ENCODE assay signal across 13 cellular contexts in the genomic region with DNA sequence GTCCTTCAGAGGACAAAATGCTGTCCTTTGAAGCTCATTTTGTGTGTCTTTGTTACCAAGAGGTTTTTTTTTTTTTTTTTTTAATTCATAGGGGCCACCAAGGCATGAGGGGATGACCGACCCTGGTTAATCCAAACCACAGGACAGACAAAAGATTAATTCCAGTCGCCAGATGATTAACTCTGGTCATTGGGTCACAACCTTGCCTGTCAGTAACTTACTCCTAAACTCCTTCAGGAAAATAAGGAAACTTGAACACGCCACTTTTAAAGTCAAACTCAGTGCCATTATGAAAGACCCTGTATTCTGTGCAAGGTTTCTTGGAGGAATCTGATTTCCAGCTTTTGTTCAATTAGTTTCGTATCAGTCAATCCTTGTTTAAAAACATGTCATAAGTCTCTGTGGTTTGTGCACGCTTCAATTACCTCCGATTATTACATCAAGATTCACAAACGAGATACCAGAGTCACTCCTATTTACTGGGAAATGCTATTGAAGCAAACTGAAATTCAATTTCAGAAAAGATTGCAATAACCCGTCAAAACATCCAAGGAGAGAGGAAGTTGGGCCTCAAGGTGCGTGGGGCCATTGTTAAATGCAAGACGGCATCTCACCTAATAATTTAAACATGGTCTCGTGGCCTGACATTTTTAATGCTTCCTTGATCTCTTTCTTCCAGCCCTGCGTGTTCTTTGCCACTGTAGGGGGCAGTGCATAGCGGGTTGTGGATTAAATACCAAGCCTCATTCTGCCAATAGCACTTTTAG. TPM values are rescaled to one million over a fixed set of nuclear protein-coding genes. Genes with fewer than 3 reads are reported as not detected.
DNase-seq lines count a peak whose midpoint lies in the region; ATAC-seq, FAIRE-seq and TF ChIP-seq lines count a peak whose summit lies in the region.
"Had no signal": no experiment of that assay in that cellular context is flagged by ENCODE, and none has a peak within 500 bp of the region (broad histone marks: within the 10 kb centered on the region; RNA-seq: fewer than 3 reads in every experiment).

No MANE protein-coding gene starts in this region.

- H3K27ac ChIP-seq in K562 (ENCODE audit: extremely low read depth, low read depth, low read length) (no peak overlapping the region), tibial artery (peak overlapping the region; percentile 12 to 50)

- H3K4me3 ChIP-seq in K562 (no peak overlapping the region), tibial artery (no peak overlapping the region)

- DNase-seq in NCI-H2227 (lab: John Stamatoyannopoulos, UW; ENCODE audit: unreplicated experiment): peak; percentile 22
- no peak for DNase-seq in NCI-H2227 treated with DMSO at 0.1 percent for 48 hours (lab: John Stamatoyannopoulos, UW)
- no peak for DNase-seq in K562 (ENCODE audit: extremely low read depth in 1 of 4, low spot score in 3 of 4)
- DNase-seq in kidney glomerular epithelial cell (lab: John Stamatoyannopoulos, UW): peak; percentile 60
- DNase-seq in tibial artery: no peak
- no peak for DNase-seq in iPS-NIHi11 (ENCODE audit: low spot score)
- no peak for DNase-seq in activated CD4-positive, CD25-positive, alpha-beta regulatory T cell treated with anti-CD3 and anti-CD28 coated beads, Interleukin-2, amount 50 U/mL, for 72 hours
- DNase-seq: activated naive CD8-positive, alpha-beta T cell treated with anti-CD3 and anti-CD28 coated beads, Interleukin-2, amount 50 U/mL, for 24 hours; NCI-H1436 treated with DMSO at 0.1 percent for 48 hours; stimulated activated CD4-positive, alpha-beta T cell treated with anti-CD3 and anti-CD28 coated beads, Interleukin-2, amount 100 ng/mL, for 24 hours; stimulated activated naive CD8-positive, alpha-beta T cell treated with anti-CD3 and anti-CD28 coated beads, Interleukin-15, Interleukin-2, amounts not matched to agents 100 U/mL and 50 U/mL, for 24 hours; T-helper 2 cell had no signal

- no peaks in the 10 kb centered on the region for H3K79me2 ChIP-seq in K562 (ENCODE audit: control insufficient read depth, insufficient read depth, low read length)

- TF ChIP-seq RAD21 in K562 (CRISPR knock-in tag; conservative IDR thresholded peaks at IDR 0.05 in 1 of 2, IDR thresholded peaks at IDR 0.05 in 1 of 2): no peak

- FAIRE-seq in K562 (lab: Jason Lieb, UNC): no peak

- BruUV-seq in K562 (replicated peaks; lab: Mats Ljungman, UMichigan): no TSS peak

- no peak overlapping the region for H3K4me2 ChIP-seq in K562 (ENCODE audit: insufficient read depth, low read length)

- POLR2A ChIA-PET in K562 (lab: Yijun Ruan, JAX): no interaction called here

- TF ChIP-seq EP300 in K562 (IDR thresholded peaks at IDR 0.05; ENCODE audit: low read length): no peak

- no peak overlapping the region for H2AFZ ChIP-seq in K562 (ENCODE audit: low read depth, low read length)

- under 1% methylated on average over 13 of the region's 13 CpGs for WGBS in K562 (ENCODE audit: insufficient coverage, low coverage, missing lambda C conversion rate)

- H3K9me3 ChIP-seq in K562 (replicated peaks; ENCODE audit: control insufficient read depth, insufficient read depth, low read depth, low read length) (no peaks in the 10 kb centered on the region), tibial artery (no peaks in the 10 kb centered on the region)

- H4K20me1 ChIP-seq in K562 (replicated peaks; ENCODE audit: control insufficient read depth, insufficient read depth, low read length): no peaks in the 10 kb centered on the region

- intact Hi-C loops in K562 (cut with micrococcal nuclease): no loop called here
- intact Hi-C loops in tibial artery (cut with DNase I; ENCODE audit: low total_unique reads): no loop called here

- TF ChIP-seq CTCF in K562 (IDR thresholded peaks at IDR 0.05 in 2 of 3, conservative IDR thresholded peaks at IDR 0.05 in 1 of 3; ENCODE audit: insufficient read depth in 2 of 3, low read depth in 1 of 3, low read length in 3 of 3): peak in 1 of 3 experiments; percentile 9; a peak in 1 of 6 replicates
- TF ChIP-seq CTCF in tibial artery (IDR thresholded peaks at IDR 0.05): no peak

- H3K27me3 ChIP-seq in K562 (ENCODE audit: control insufficient read depth in 2 of 2, insufficient read depth in 2 of 2, low read length in 2 of 2) (peaks cover 0 to 3% of the 10 kb centered on the region in 2 experiments; a peak in 2 of 5 replicates), tibial artery (no peaks in the 10 kb centered on the region)

- ATAC-seq in K562: no peak
- no peak for ATAC-seq in HG03565 (IDR thresholded peaks at IDR 0.05; ENCODE audit: unreplicated experiment)
- ATAC-seq: activated naive CD8-positive, alpha-beta T cell treated with anti-CD3 and anti-CD28 coated beads, Interleukin-2, amount 50 U/mL, for 24 hours; stimulated activated naive CD8-positive, alpha-beta T cell treated with anti-CD3 and anti-CD28 coated beads, Interleukin-15, Interleukin-2, amounts not matched to agents 100 U/mL and 50 U/mL, for 24 hours had no signal

- H3K4me1 ChIP-seq in K562 (replicated peaks in 1 of 2; ENCODE audit: control insufficient read depth in 2 of 2, insufficient read depth in 2 of 2, low read length in 2 of 2): no peaks in the 10 kb centered on the region
- H3K4me1 ChIP-seq in tibial artery: peaks cover 0 to 75% (median 44%) of the 10 kb centered on the region in 4 donors

- H3K9me1 ChIP-seq in K562 (ENCODE audit: control insufficient read depth, insufficient read depth, low read length): no peaks in the 10 kb centered on the region

- H3K36me3 ChIP-seq in K562 (ENCODE audit: control insufficient read depth, insufficient read depth, low read length) (no peaks in the 10 kb centered on the region), tibial artery (no peaks in the 10 kb centered on the region)

- CTCF ChIA-PET in K562 (lab: Yijun Ruan, JAX; ENCODE audit: low intra/inter-chr PET ratio): no interaction called here

- no peak overlapping the region for H3K9ac ChIP-seq in K562 (ENCODE audit: insufficient read depth in 1 of 2, low read depth in 2 of 2, low read length in 2 of 2)

- in situ Hi-C loops in K562 (cut with MboI): no loop called here

- no peak for TF ChIP-seq POLR2A in K562 (conservative IDR thresholded peaks at IDR 0.05)

TF ChIP-seq in K562, 482 proteins besides CTCF, POLR2A, EP300 and RAD21:
- TF ChIP-seq, protein P1, sequence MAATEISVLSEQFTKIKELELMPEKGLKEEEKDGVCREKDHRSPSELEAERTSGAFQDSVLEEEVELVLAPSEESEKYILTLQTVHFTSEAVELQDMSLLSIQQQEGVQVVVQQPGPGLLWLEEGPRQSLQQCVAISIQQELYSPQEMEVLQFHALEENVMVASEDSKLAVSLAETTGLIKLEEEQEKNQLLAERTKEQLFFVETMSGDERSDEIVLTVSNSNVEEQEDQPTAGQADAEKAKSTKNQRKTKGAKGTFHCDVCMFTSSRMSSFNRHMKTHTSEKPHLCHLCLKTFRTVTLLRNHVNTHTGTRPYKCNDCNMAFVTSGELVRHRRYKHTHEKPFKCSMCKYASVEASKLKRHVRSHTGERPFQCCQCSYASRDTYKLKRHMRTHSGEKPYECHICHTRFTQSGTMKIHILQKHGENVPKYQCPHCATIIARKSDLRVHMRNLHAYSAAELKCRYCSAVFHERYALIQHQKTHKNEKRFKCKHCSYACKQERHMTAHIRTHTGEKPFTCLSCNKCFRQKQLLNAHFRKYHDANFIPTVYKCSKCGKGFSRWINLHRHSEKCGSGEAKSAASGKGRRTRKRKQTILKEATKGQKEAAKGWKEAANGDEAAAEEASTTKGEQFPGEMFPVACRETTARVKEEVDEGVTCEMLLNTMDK (IDR thresholded peaks at IDR 0.05; ENCODE audit: borderline replicate concordance, insufficient read depth, low read depth, low read length, poor library complexity, severe bottlenecking): peak; percentile 35
- TF ChIP-seq, protein P2, sequence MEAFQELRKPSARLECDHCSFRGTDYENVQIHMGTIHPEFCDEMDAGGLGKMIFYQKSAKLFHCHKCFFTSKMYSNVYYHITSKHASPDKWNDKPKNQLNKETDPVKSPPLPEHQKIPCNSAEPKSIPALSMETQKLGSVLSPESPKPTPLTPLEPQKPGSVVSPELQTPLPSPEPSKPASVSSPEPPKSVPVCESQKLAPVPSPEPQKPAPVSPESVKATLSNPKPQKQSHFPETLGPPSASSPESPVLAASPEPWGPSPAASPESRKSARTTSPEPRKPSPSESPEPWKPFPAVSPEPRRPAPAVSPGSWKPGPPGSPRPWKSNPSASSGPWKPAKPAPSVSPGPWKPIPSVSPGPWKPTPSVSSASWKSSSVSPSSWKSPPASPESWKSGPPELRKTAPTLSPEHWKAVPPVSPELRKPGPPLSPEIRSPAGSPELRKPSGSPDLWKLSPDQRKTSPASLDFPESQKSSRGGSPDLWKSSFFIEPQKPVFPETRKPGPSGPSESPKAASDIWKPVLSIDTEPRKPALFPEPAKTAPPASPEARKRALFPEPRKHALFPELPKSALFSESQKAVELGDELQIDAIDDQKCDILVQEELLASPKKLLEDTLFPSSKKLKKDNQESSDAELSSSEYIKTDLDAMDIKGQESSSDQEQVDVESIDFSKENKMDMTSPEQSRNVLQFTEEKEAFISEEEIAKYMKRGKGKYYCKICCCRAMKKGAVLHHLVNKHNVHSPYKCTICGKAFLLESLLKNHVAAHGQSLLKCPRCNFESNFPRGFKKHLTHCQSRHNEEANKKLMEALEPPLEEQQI (IDR thresholded peaks at IDR 0.05): no peak

RNA-seq across cellular contexts. Expression of a gene that starts 44.0 kb away (rescaled TPM):
- 0.28 TPM in 1 of 2 replicates, not detected in the other for total RNA-seq in K562 (2011; cell fraction: chromatin; rRNA removed; ENCODE audit: low replicate concordance)
- 0.26 TPM in 1 of 2 replicates, not detected in the other for total RNA-seq in K562 (2011; cell fraction: nucleolus; rRNA removed)
- 0.07 and 0.15 TPM in 2 replicates for total RNA-seq in K562 (2011; cell fraction: nucleoplasm; rRNA removed)
- total RNA-seq in K562 (2014; rRNA removed) (0.05 and 0.08 TPM in 2 replicates), K562 (2014; rRNA removed; fragmentation: Illumina TruSeq; extraction: Trizol) (not detected in 2 replicates), K562 (2015; rRNA removed; fragmentation: Illumina TruSeq; extraction: Trizol) (0.11 TPM in 1 of 2 replicates, not detected in the other), K562 (2021) (0.38 and 0.54 TPM in 2 replicates)
- polyA plus RNA-seq in K562 (2011; rRNA removed) (0.01 TPM in 1 of 2 replicates, not detected in the other), K562 (2014; fragmentation: Illumina TruSeq; extraction: Trizol) (not detected in 2 replicates), K562 (2014; fragmentation: Nextera tagmentation; extraction: Ambion mirVana) (under 1 TPM in 1 of 2 experiments, not detected in 1; 0.04 TPM), K562 (2014; rRNA removed) (not detected in 2 replicates)
- polyA plus RNA-seq in K562 (2011; cell fraction: cytosol; rRNA removed): 0.04 TPM in 1 of 2 replicates, not detected in the other
- 0.07 TPM in 1 of 2 replicates, not detected in the other for polyA plus RNA-seq in K562 (2011; cell fraction: nucleus; rRNA removed)
- 0.07 and 1.1 TPM in 2 replicates for polyA plus RNA-seq in K562 (2012)
- not detected in 2 replicates for polyA minus RNA-seq in K562 (2011; rRNA and poly(A)+ RNA removed)
- not detected in 2 replicates for polyA minus RNA-seq in K562 (2011; cell fraction: cytosol; rRNA and poly(A)+ RNA removed)
- polyA minus RNA-seq in K562 (2011; cell fraction: nucleus; rRNA and poly(A)+ RNA removed): not detected in 2 replicates

Comparison
In these comparisons a context has a peak if more than half of its experiments do, and no peak if none do; other contexts are left out.
1. DNase-seq: peak in NCI-H2227 (single experiment) and kidney glomerular epithelial cell (single experiment); none in NCI-H2227 treated with DMSO at 0.1 percent for 48 hours (single experiment), K562 (0 of 4), tibial artery (0 of 2), iPS-NIHi11 (single experiment) and activated CD4-positive, CD25-positive, alpha-beta regulatory T cell treated with anti-CD3 and anti-CD28 coated beads, Interleukin-2, amount 50 U/mL, for 72 hours (single experiment).